In the genomic region with DNA sequence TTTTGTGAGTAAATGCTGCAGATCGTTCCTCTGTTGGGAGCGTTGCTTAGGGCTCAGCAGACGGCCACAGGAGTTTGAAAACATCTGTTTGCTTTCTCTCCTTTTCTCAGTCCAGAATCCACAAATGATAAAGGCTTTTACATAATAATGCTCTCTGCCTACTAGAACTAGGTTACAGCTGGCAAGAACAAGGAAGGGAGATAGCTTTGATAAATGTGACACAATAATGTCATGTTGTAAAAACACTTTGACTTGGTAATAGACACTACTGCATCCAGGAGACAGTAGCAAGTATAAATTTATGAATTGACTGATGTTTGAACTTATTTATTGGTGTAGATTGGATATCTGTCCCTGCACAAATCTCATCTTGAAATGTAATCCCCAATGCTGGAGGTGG, we compare ENCODE assay signal across 27 cellular contexts.
"Had no signal": no experiment of that assay in that cellular context is flagged by ENCODE, and none has a peak within 500 bp of the region (broad histone marks: within the 10 kb centered on the region; RNA-seq: fewer than 3 reads in every experiment).

No MANE protein-coding gene starts in this region.

- H3K4me1 Mint-ChIP-seq: mesothelial cell of epicardium; naive B cell; natural killer cell; nephron progenitor cell; stimulated activated effector memory CD8-positive, alpha-beta T cell treated with anti-CD3 and anti-CD28 coated beads, Interleukin-12 subunit alpha, Interleukin-12 subunit beta, amount 100 ng/mL, for 72 hours had no signal

- H3K4me1 ChIP-seq: left ventricle myocardium inferior, pancreas, prostate gland, spleen, suprapubic skin, tibial artery, upper lobe of right lung had no signal

- H3K27me3 ChIP-seq: hepatocyte, pancreas, spleen, suprapubic skin, tibial artery, upper lobe of right lung had no signal

- H2AFZ ChIP-seq: hepatocyte had no signal

- H3K9me3 Mint-ChIP-seq: mesothelial cell of epicardium, nephron progenitor cell had no signal

- ATAC-seq: natural killer cell; pancreas; right cardiac atrium; sciatic nerve; stimulated activated effector memory CD8-positive, alpha-beta T cell treated with anti-CD3 and anti-CD28 coated beads, Interleukin-12 subunit alpha, Interleukin-12 subunit beta, amount 100 ng/mL, for 72 hours; upper lobe of right lung had no signal

- H3K4me2 ChIP-seq: hepatocyte had no signal

- H3K9me3 ChIP-seq: pancreas, prostate gland, suprapubic skin, thoracic aorta, tibial artery, upper lobe of right lung had no signal

- H3K36me3 ChIP-seq: left ventricle myocardium inferior, pancreas, prostate gland, spleen, suprapubic skin, thoracic aorta, tibial artery, upper lobe of right lung had no signal

- H3K36me3 Mint-ChIP-seq: mesothelial cell of epicardium; naive B cell; natural killer cell; stimulated activated effector memory CD8-positive, alpha-beta T cell treated with anti-CD3 and anti-CD28 coated beads, Interleukin-12 subunit alpha, Interleukin-12 subunit beta, amount 100 ng/mL, for 72 hours had no signal

- H3K79me2 ChIP-seq: hepatocyte had no signal

- DNase-seq: islet precursor cell; left ventricle myocardium inferior; mesendoderm; naive B cell; natural killer cell; nephron progenitor cell; nucleus accumbens; pancreas; posterior cingulate gyrus; retina; right cardiac atrium; spleen; stimulated activated CD4-positive, alpha-beta T cell treated with anti-CD3 and anti-CD28 coated beads, Interleukin-4, amount 100 ng/mL, for 24 hours; stimulated activated naive CD4-positive, alpha-beta T cell; tibial artery; trophoblast cell; upper lobe of right lung had no signal

- H3K27me3 Mint-ChIP-seq: naive B cell; stimulated activated naive CD8-positive, alpha-beta T cell treated with anti-CD3 and anti-CD28 coated beads, Interleukin-15, Interleukin-2, amounts not matched to agents 100 ng/mL and 50 ng/mL, for 24 hours had no signal

- H3K4me3 Mint-ChIP-seq: mesothelial cell of epicardium; naive B cell; natural killer cell; nephron progenitor cell; stimulated activated effector memory CD8-positive, alpha-beta T cell treated with anti-CD3 and anti-CD28 coated beads, Interleukin-12 subunit alpha, Interleukin-12 subunit beta, amount 100 ng/mL, for 72 hours; stimulated activated naive CD8-positive, alpha-beta T cell treated with anti-CD3 and anti-CD28 coated beads, Interleukin-15, Interleukin-2, amounts not matched to agents 100 ng/mL and 50 ng/mL, for 24 hours had no signal

- H3K4me3 ChIP-seq: hepatocyte, left ventricle myocardium inferior, lung, pancreas, prostate gland, skin epidermis, spleen, suprapubic skin, thoracic aorta, tibial artery, upper lobe of right lung had no signal

- H3K27ac ChIP-seq: hepatocyte, left ventricle myocardium inferior, pancreas, prostate gland, skin epidermis, spleen, suprapubic skin, thoracic aorta, tibial artery, upper lobe of right lung had no signal

- H3K27ac Mint-ChIP-seq: mesothelial cell of epicardium; naive B cell; natural killer cell; nephron progenitor cell; stimulated activated effector memory CD8-positive, alpha-beta T cell treated with anti-CD3 and anti-CD28 coated beads, Interleukin-12 subunit alpha, Interleukin-12 subunit beta, amount 100 ng/mL, for 72 hours; stimulated activated naive CD8-positive, alpha-beta T cell treated with anti-CD3 and anti-CD28 coated beads, Interleukin-15, Interleukin-2, amounts not matched to agents 100 ng/mL and 50 ng/mL, for 24 hours had no signal
